ENCODE assay signal across 1 cellular context in the genomic region with DNA sequence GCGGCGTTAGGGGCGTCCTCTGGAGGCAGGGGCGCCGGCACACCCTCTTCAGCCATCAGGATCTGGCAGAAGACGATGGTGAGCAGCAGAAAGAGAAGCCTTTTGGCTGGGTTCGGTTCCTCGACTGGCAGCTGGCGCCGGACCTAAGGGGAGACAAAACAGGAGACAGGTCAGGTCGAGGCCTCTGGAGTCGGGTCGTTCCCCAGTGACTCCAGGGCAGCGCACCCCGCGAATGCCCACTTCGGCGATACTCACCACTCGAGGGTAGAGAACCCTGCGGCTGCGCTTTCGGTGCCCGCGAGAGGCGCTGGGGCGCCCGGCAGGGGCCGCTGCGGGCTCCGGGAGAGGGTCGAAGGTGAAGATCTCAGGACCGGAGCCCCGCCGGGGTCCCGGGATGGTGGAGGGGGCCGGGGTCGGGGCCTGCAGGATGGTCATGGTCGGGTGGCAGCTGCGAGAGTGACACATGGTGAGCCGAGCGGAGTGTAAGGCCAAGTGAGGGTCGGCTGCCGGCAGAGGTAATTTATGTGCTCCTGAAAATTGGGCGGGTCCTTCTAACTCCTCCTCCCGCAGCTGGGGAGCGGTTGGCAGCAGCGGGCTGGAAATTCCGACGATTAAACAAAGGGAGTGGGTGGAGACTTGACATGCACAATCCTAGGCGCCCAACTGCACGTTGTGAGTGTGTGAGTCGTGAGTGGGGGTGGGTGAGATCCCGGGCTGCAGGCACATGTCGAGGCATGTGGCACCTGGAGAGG.
TF ChIP-seq lines count a peak whose summit lies in the region.

A gene with protein sequence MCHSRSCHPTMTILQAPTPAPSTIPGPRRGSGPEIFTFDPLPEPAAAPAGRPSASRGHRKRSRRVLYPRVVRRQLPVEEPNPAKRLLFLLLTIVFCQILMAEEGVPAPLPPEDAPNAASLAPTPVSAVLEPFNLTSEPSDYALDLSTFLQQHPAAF (minus strand): TSS at position 494 of the 752 bp plus-strand sequence. CDS start 29 bp downstream, at position 465.

TF ChIP-seq in HepG2, 621 proteins besides CTCF, POLR2A, EP300 and RAD21 (continued from another document and continues in another):
- TF ChIP-seq IKZF4 (CRISPR knock-in tag; IDR thresholded peaks at IDR 0.05; ENCODE audit: borderline replicate concordance, low read depth, not compliant biosample characterization) (no peak), CREB1 (IDR thresholded peaks at IDR 0.05) (no peak), CREB1 (CRISPR knock-in tag; IDR thresholded peaks at IDR 0.05) (no peak), SPEN (CRISPR knock-in tag; IDR thresholded peaks at IDR 0.05; ENCODE audit: low read depth) (peak; percentile 72), ZNF354B (CRISPR knock-in tag; IDR thresholded peaks at IDR 0.05) (no peak; the same call in 1 of the 2 replicates), THAP11 (CRISPR knock-in tag; IDR thresholded peaks at IDR 0.05) (peak; percentile 77), MYC (CRISPR knock-in tag; IDR thresholded peaks at IDR 0.05; ENCODE audit: borderline replicate concordance) (peak; percentile 60; the same call in 1 of the 2 replicates), NPAS2 (CRISPR knock-in tag; IDR thresholded peaks at IDR 0.05; ENCODE audit: borderline replicate concordance) (no peak), ZNF264 (CRISPR knock-in tag; IDR thresholded peaks at IDR 0.05) (peak; percentile 69; the same call in 1 of the 2 replicates), SALL2 (CRISPR knock-in tag; IDR thresholded peaks at IDR 0.05) (peak; percentile 81; the same call in 1 of the 2 replicates), ZNF629 (CRISPR knock-in tag; conservative IDR thresholded peaks at IDR 0.05) (peak; percentile 59), ZNF564 (CRISPR knock-in tag; IDR thresholded peaks at IDR 0.05) (peak; percentile 90), STAT5B (CRISPR knock-in tag; IDR thresholded peaks at IDR 0.05) (0 out of 2 replicates have a peak, but pooled peaks have one; percentile 79), ZNF296 (CRISPR knock-in tag; conservative IDR thresholded peaks at IDR 0.05) (peak; percentile 95), HNRNPL (IDR thresholded peaks at IDR 0.05; ENCODE audit: low read depth, low read length) (peak; percentile 95), PRPF4 (IDR thresholded peaks at IDR 0.05; ENCODE audit: low read depth, low read length, poor library complexity, severe bottlenecking) (no peak), HDAC1 (CRISPR knock-in tag; IDR thresholded peaks at IDR 0.05) (peak; percentile 63), MEF2D (CRISPR knock-in tag; IDR thresholded peaks at IDR 0.05) (peak; percentile 87), SP1 (IDR thresholded peaks at IDR 0.05) (no peak), SP1 (CRISPR knock-in tag; IDR thresholded peaks at IDR 0.05) (peak; percentile 95), KDM3A (CRISPR knock-in tag; IDR thresholded peaks at IDR 0.05; ENCODE audit: low read depth) (peak; percentile 94), HOXA3 (CRISPR knock-in tag; IDR thresholded peaks at IDR 0.05) (peak; percentile 71), NFRKB (IDR thresholded peaks at IDR 0.05) (no peak), NKX3-1 (CRISPR knock-in tag; IDR thresholded peaks at IDR 0.05) (peak; percentile 95; the same call in 1 of the 2 replicates), TBP (CRISPR knock-in tag; IDR thresholded peaks at IDR 0.05) (no peak; the same call in 1 of the 2 replicates), ZBTB7A (CRISPR knock-in tag; IDR thresholded peaks at IDR 0.05) (peak; percentile 67; the same call in 1 of the 2 replicates), POGZ (CRISPR knock-in tag; IDR thresholded peaks at IDR 0.05) (peak; percentile 81), ZSCAN31 (CRISPR knock-in tag; IDR thresholded peaks at IDR 0.05; ENCODE audit: low read depth) (peak; percentile 95), JARID2 (CRISPR knock-in tag; IDR thresholded peaks at IDR 0.05; ENCODE audit: insufficient replicate concordance) (peak; percentile 75), ZNF121 (CRISPR knock-in tag; IDR thresholded peaks at IDR 0.05) (0 out of 2 replicates have a peak, but pooled peaks have one; percentile 18)
- TF ChIP-seq, protein P1, sequence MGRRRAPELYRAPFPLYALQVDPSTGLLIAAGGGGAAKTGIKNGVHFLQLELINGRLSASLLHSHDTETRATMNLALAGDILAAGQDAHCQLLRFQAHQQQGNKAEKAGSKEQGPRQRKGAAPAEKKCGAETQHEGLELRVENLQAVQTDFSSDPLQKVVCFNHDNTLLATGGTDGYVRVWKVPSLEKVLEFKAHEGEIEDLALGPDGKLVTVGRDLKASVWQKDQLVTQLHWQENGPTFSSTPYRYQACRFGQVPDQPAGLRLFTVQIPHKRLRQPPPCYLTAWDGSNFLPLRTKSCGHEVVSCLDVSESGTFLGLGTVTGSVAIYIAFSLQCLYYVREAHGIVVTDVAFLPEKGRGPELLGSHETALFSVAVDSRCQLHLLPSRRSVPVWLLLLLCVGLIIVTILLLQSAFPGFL (CRISPR knock-in tag; IDR thresholded peaks at IDR 0.05), result no peak
- TF ChIP-seq, protein P2, sequence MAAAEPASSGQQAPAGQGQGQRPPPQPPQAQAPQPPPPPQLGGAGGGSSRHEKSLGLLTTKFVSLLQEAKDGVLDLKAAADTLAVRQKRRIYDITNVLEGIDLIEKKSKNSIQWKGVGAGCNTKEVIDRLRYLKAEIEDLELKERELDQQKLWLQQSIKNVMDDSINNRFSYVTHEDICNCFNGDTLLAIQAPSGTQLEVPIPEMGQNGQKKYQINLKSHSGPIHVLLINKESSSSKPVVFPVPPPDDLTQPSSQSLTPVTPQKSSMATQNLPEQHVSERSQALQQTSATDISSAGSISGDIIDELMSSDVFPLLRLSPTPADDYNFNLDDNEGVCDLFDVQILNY (CRISPR knock-in tag; conservative IDR thresholded peaks at IDR 0.05), result no peak
- TF ChIP-seq, protein P3, sequence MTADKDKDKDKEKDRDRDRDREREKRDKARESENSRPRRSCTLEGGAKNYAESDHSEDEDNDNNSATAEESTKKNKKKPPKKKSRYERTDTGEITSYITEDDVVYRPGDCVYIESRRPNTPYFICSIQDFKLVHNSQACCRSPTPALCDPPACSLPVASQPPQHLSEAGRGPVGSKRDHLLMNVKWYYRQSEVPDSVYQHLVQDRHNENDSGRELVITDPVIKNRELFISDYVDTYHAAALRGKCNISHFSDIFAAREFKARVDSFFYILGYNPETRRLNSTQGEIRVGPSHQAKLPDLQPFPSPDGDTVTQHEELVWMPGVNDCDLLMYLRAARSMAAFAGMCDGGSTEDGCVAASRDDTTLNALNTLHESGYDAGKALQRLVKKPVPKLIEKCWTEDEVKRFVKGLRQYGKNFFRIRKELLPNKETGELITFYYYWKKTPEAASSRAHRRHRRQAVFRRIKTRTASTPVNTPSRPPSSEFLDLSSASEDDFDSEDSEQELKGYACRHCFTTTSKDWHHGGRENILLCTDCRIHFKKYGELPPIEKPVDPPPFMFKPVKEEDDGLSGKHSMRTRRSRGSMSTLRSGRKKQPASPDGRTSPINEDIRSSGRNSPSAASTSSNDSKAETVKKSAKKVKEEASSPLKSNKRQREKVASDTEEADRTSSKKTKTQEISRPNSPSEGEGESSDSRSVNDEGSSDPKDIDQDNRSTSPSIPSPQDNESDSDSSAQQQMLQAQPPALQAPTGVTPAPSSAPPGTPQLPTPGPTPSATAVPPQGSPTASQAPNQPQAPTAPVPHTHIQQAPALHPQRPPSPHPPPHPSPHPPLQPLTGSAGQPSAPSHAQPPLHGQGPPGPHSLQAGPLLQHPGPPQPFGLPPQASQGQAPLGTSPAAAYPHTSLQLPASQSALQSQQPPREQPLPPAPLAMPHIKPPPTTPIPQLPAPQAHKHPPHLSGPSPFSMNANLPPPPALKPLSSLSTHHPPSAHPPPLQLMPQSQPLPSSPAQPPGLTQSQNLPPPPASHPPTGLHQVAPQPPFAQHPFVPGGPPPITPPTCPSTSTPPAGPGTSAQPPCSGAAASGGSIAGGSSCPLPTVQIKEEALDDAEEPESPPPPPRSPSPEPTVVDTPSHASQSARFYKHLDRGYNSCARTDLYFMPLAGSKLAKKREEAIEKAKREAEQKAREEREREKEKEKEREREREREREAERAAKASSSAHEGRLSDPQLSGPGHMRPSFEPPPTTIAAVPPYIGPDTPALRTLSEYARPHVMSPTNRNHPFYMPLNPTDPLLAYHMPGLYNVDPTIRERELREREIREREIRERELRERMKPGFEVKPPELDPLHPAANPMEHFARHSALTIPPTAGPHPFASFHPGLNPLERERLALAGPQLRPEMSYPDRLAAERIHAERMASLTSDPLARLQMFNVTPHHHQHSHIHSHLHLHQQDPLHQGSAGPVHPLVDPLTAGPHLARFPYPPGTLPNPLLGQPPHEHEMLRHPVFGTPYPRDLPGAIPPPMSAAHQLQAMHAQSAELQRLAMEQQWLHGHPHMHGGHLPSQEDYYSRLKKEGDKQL (CRISPR knock-in tag; IDR thresholded peaks at IDR 0.05; ENCODE audit: low read depth), result no peak; the same call in 1 of the 2 replicates
- TF ChIP-seq, protein P4, sequence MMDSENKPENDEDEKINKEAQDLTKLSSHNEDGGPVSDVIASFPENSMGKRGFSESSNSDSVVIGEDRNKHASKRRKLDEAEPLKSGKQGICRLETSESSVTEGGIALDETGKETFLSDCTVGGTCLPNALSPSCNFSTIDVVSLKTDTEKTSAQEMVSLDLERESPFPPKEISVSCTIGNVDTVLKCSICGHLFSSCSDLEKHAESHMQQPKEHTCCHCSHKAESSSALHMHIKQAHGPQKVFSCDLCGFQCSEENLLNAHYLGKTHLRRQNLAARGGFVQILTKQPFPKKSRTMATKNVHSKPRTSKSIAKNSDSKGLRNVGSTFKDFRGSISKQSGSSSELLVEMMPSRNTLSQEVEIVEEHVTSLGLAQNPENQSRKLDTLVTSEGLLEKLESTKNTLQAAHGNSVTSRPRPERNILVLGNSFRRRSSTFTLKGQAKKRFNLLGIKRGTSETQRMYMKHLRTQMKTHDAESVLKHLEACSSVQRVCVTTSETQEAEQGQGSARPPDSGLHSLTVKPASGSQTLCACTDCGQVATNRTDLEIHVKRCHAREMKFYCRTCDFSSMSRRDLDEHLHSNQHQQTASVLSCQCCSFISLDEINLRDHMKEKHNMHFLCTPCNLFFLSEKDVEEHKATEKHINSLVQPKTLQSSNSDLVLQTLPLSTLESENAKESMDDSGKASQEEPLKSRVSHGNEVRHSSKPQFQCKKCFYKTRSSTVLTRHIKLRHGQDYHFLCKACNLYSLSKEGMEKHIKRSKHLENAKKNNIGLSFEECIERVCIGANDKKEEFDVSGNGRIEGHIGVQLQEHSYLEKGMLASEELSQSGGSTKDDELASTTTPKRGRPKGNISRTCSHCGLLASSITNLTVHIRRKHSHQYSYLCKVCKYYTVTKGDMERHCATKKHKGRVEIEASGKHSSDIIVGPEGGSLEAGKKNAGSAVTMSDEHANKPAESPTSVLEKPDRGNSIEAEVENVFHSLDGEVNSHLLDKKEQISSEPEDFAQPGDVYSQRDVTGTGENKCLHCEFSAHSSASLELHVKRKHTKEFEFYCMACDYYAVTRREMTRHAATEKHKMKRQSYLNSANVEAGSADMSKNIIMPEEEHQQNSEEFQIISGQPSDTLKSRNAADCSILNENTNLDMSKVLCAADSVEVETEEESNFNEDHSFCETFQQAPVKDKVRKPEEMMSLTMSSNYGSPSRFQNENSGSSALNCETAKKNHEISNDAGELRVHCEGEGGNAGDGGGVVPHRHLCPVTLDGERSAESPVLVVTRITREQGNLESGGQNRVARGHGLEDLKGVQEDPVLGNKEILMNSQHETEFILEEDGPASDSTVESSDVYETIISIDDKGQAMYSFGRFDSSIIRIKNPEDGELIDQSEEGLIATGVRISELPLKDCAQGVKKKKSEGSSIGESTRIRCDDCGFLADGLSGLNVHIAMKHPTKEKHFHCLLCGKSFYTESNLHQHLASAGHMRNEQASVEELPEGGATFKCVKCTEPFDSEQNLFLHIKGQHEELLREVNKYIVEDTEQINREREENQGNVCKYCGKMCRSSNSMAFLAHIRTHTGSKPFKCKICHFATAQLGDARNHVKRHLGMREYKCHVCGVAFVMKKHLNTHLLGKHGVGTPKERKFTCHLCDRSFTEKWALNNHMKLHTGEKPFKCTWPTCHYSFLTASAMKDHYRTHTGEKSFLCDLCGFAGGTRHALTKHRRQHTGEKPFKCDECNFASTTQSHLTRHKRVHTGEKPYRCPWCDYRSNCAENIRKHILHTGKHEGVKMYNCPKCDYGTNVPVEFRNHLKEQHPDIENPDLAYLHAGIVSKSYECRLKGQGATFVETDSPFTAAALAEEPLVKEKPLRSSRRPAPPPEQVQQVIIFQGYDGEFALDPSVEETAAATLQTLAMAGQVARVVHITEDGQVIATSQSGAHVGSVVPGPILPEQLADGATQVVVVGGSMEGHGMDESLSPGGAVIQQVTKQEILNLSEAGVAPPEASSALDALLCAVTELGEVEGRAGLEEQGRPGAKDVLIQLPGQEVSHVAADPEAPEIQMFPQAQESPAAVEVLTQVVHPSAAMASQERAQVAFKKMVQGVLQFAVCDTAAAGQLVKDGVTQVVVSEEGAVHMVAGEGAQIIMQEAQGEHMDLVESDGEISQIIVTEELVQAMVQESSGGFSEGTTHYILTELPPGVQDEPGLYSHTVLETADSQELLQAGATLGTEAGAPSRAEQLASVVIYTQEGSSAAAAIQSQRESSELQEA (CRISPR knock-in tag; IDR thresholded peaks at IDR 0.05; ENCODE audit: not compliant biosample characterization), result no peak
- TF ChIP-seq, protein P5, sequence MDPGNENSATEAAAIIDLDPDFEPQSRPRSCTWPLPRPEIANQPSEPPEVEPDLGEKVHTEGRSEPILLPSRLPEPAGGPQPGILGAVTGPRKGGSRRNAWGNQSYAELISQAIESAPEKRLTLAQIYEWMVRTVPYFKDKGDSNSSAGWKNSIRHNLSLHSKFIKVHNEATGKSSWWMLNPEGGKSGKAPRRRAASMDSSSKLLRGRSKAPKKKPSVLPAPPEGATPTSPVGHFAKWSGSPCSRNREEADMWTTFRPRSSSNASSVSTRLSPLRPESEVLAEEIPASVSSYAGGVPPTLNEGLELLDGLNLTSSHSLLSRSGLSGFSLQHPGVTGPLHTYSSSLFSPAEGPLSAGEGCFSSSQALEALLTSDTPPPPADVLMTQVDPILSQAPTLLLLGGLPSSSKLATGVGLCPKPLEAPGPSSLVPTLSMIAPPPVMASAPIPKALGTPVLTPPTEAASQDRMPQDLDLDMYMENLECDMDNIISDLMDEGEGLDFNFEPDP (CRISPR knock-in tag; conservative IDR thresholded peaks at IDR 0.05), result no peak
- TF ChIP-seq, protein P6, sequence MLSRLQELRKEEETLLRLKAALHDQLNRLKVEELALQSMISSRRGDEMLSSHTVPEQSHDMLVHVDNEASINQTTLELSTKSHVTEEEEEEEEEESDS (CRISPR knock-in tag; IDR thresholded peaks at IDR 0.05; ENCODE audit: borderline replicate concordance), result peak; percentile 88; the same call in 1 of the 2 replicates
- TF ChIP-seq, protein P7, sequence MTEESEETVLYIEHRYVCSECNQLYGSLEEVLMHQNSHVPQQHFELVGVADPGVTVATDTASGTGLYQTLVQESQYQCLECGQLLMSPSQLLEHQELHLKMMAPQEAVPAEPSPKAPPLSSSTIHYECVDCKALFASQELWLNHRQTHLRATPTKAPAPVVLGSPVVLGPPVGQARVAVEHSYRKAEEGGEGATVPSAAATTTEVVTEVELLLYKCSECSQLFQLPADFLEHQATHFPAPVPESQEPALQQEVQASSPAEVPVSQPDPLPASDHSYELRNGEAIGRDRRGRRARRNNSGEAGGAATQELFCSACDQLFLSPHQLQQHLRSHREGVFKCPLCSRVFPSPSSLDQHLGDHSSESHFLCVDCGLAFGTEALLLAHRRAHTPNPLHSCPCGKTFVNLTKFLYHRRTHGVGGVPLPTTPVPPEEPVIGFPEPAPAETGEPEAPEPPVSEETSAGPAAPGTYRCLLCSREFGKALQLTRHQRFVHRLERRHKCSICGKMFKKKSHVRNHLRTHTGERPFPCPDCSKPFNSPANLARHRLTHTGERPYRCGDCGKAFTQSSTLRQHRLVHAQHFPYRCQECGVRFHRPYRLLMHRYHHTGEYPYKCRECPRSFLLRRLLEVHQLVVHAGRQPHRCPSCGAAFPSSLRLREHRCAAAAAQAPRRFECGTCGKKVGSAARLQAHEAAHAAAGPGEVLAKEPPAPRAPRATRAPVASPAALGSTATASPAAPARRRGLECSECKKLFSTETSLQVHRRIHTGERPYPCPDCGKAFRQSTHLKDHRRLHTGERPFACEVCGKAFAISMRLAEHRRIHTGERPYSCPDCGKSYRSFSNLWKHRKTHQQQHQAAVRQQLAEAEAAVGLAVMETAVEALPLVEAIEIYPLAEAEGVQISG (CRISPR knock-in tag; IDR thresholded peaks at IDR 0.05), result peak; percentile 83; the same call in 1 of the 2 replicates
